Comparison of ENCODE assay signal across 8 cellular contexts in the genomic region with DNA sequence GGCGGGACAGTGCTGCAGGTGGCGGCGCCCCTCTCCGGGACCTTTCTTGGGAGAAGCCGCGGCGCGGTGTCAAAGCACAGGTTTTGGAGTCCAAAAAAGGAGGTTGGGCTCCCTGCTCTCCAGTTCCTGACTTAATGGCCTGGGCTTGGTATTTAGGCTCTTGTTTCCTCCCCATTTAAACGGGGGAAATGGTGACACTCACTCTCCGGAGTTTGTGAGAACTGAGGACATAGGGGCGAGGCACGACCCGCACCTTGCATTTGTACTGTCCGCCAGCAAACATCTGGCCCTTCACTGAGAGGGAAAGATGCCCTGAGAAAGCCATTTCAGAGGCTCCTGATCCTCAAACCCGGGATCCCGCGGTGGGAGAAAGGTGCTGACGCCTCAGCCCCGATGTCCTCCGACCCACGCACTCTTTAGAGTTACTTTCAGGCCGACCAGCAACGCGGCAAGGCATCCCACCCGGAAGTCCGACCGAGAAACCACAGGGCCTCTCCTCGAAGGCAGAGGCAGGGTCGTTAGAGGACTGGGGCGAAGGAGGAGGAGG. TPM values are rescaled to one million over a fixed set of nuclear protein-coding genes. Genes with fewer than 3 reads are reported as not detected.
DNase-seq lines count a peak whose midpoint lies in the region; ATAC-seq and TF ChIP-seq lines count a peak whose summit lies in the region.

No MANE protein-coding gene starts in this region.

- TF ChIP-seq CTCF in cardiac muscle cell (IDR thresholded peaks at IDR 0.05; ENCODE audit: low read depth, low read length) = no peak

- CTCF ChIA-PET in activated CD8-positive, alpha-beta memory T cell treated with anti-CD3 and anti-CD28 coated beads, Interleukin-2, amount 10 ng/mL, durations not matched to agents 7 days and 5 days (lab: Charles Lee) = interaction anchor here (1.0 to 2.0 kb wide), 5 partner anchors 10 to 56 kb away, joined by 3 to 13 read pairs (median 3); partner anchors contain the start of gene SLC3A2

- H3K36me3 Mint-ChIP-seq in activated CD8-positive, alpha-beta memory T cell treated with anti-CD3 and anti-CD28 coated beads, Interleukin-2, amount 10 ng/mL, durations not matched to agents 7 days and 5 days = peaks cover 7% of the 10 kb centered on the region

- DNase-seq in cardiac muscle cell (ENCODE audit: low read depth in 1 of 2, low spot score in 1 of 2) = peak; percentile 27 to 43
- DNase-seq in cardiac septum (ENCODE audit: low spot score) = no peak
- peak; percentile 72 for DNase-seq in activated CD8-positive, alpha-beta memory T cell treated with anti-CD3 and anti-CD28 coated beads, Interleukin-2, amount 10 ng/mL, durations not matched to agents 7 days and 5 days
- DNase-seq in left cardiac atrium = peak; percentile 43
- DNase-seq in sciatic nerve (ENCODE audit: low spot score) = peak; percentile 71
- DNase-seq in COLO829 (ENCODE audit: low spot score) = no peak

- intact Hi-C loops in cardiac septum (cut with DNase I) (loop anchor here (1.0 kb wide), 1 partner anchor 12 kb away; no protein-coding TSS in a partner anchor), left cardiac atrium (cut with DNase I) (no loop called here), sciatic nerve (cut with DNase I) (no loop called here)

- H3K27me3 ChIP-seq in cardiac muscle cell = no peaks in the 10 kb centered on the region

- H3K27me3 Mint-ChIP-seq in activated CD8-positive, alpha-beta memory T cell treated with anti-CD3 and anti-CD28 coated beads, Interleukin-2, amount 10 ng/mL, durations not matched to agents 7 days and 5 days = no peaks in the 10 kb centered on the region

- no peak for ATAC-seq in activated CD8-positive, alpha-beta memory T cell treated with anti-CD3 and anti-CD28 coated beads, Interleukin-2, amount 10 ng/mL, durations not matched to agents 7 days and 5 days
- ATAC-seq in left cardiac atrium = peak in 1 of 2 donors; percentile 1
- ATAC-seq in sciatic nerve = no peak
- ATAC-seq in GM18511 (IDR thresholded peaks at IDR 0.05; ENCODE audit: unreplicated experiment) = no peak
- ATAC-seq in HG02973 (IDR thresholded peaks at IDR 0.05; ENCODE audit: unreplicated experiment) = no peak

- H3K4me3 Mint-ChIP-seq in activated CD8-positive, alpha-beta memory T cell treated with anti-CD3 and anti-CD28 coated beads, Interleukin-2, amount 10 ng/mL, durations not matched to agents 7 days and 5 days = no peak overlapping the region

- H3K27ac ChIP-seq in cardiac muscle cell = peak overlapping the region; percentile 99

- H3K4me3 ChIP-seq in cardiac muscle cell = peak overlapping the region; percentile 17

- no peaks in the 10 kb centered on the region for H3K36me3 ChIP-seq in cardiac muscle cell

- H3K4me1 Mint-ChIP-seq in activated CD8-positive, alpha-beta memory T cell treated with anti-CD3 and anti-CD28 coated beads, Interleukin-2, amount 10 ng/mL, durations not matched to agents 7 days and 5 days = peaks cover 20% of the 10 kb centered on the region

- no peaks in the 10 kb centered on the region for H3K9me3 ChIP-seq in cardiac muscle cell (ENCODE audit: low read depth)

- H3K27ac Mint-ChIP-seq in activated CD8-positive, alpha-beta memory T cell treated with anti-CD3 and anti-CD28 coated beads, Interleukin-2, amount 10 ng/mL, durations not matched to agents 7 days and 5 days = no peak overlapping the region

- H3K9me3 Mint-ChIP-seq in activated CD8-positive, alpha-beta memory T cell treated with anti-CD3 and anti-CD28 coated beads, Interleukin-2, amount 10 ng/mL, durations not matched to agents 7 days and 5 days (ENCODE audit: low read depth) = no peaks in the 10 kb centered on the region

- peaks cover 9% of the 10 kb centered on the region for H3K4me1 ChIP-seq in cardiac muscle cell (ENCODE audit: low read depth)

RNA-seq across cellular contexts. Expression of gene WDR74, which starts 2.9 kb away (rescaled TPM):
- total RNA-seq in cardiac muscle cell = 47.4 and 63.3 TPM in 2 replicates
- 42.1 and 52.8 TPM in 2 replicates for polyA plus RNA-seq in cardiac muscle cell
- 22.8 TPM for total RNA-seq in cardiac septum
- total RNA-seq in activated CD8-positive, alpha-beta memory T cell treated with anti-CD3 and anti-CD28 coated beads, Interleukin-2, amount 10 ng/mL, durations not matched to agents 7 days and 5 days = 10 to 100 TPM; 82.9 to 83.9 TPM
- total RNA-seq in left cardiac atrium = 10 to 100 TPM; 24.6 to 32.2 TPM
- total RNA-seq in sciatic nerve = 34.5 TPM

RNA-seq across cellular contexts. Expression of gene TEX54, which starts 9.6 kb away (rescaled TPM):
- total RNA-seq in cardiac muscle cell = not detected in 2 replicates
- 3.0 and 4.8 TPM in 2 replicates for polyA plus RNA-seq in cardiac muscle cell
- not detected for total RNA-seq in cardiac septum
- not detected for total RNA-seq in activated CD8-positive, alpha-beta memory T cell treated with anti-CD3 and anti-CD28 coated beads, Interleukin-2, amount 10 ng/mL, durations not matched to agents 7 days and 5 days
- not detected for total RNA-seq in left cardiac atrium
- total RNA-seq in sciatic nerve = not detected

RNA-seq across cellular contexts. Expression of gene STX5, which starts 10.4 kb away (rescaled TPM):
- 38.5 and 45.2 TPM in 2 replicates for total RNA-seq in cardiac muscle cell
- 49.4 and 53.6 TPM in 2 replicates for polyA plus RNA-seq in cardiac muscle cell
- total RNA-seq in cardiac septum = 19.7 TPM
- total RNA-seq in activated CD8-positive, alpha-beta memory T cell treated with anti-CD3 and anti-CD28 coated beads, Interleukin-2, amount 10 ng/mL, durations not matched to agents 7 days and 5 days = 10 to 100 TPM; 30.8 to 38.4 TPM
- 10 to 100 TPM; 22.1 to 23.2 TPM for total RNA-seq in left cardiac atrium
- total RNA-seq in sciatic nerve = 51.6 TPM

RNA-seq across cellular contexts. Expression of gene NXF1, which starts 37.0 kb away (rescaled TPM):
- total RNA-seq in cardiac muscle cell (52.8 and 60.7 TPM in 2 replicates), cardiac septum (36.7 TPM), left cardiac atrium (10 to 100 TPM; 40.5 to 45.6 TPM), sciatic nerve (81.8 TPM)
- polyA plus RNA-seq in cardiac muscle cell = 96.7 and 127 TPM in 2 replicates
- 100 to 1,000 TPM in 1 of 2 experiments, 10 to 100 TPM in 1; 93.6 to 120 TPM for total RNA-seq in activated CD8-positive, alpha-beta memory T cell treated with anti-CD3 and anti-CD28 coated beads, Interleukin-2, amount 10 ng/mL, durations not matched to agents 7 days and 5 days

RNA-seq across cellular contexts. Expression of gene SLC3A2, which starts 38.5 kb away (rescaled TPM):
- 71.8 and 79.2 TPM in 2 replicates for total RNA-seq in cardiac muscle cell
- 93.8 and 100 TPM in 2 replicates for polyA plus RNA-seq in cardiac muscle cell
- total RNA-seq in cardiac septum = 38.6 TPM
- total RNA-seq in activated CD8-positive, alpha-beta memory T cell treated with anti-CD3 and anti-CD28 coated beads, Interleukin-2, amount 10 ng/mL, durations not matched to agents 7 days and 5 days = 100 to 1,000 TPM; 213 to 259 TPM
- 10 to 100 TPM; 45.2 to 91.2 TPM for total RNA-seq in left cardiac atrium
- total RNA-seq in sciatic nerve = 102 TPM

Comparison
In these comparisons a context has a peak if more than half of its experiments do, and no peak if none do; other contexts are left out.
1. DNase-seq: peak in cardiac muscle cell (2 of 2), activated CD8-positive, alpha-beta memory T cell treated with anti-CD3 and anti-CD28 coated beads, Interleukin-2, amount 10 ng/mL, durations not matched to agents 7 days and 5 days (single experiment), left cardiac atrium (single experiment) and sciatic nerve (single experiment); none in cardiac septum (single experiment) and COLO829 (single experiment).